In genomic region chr2:168455692-168456525, GRCh38 we compare ENCODE assay signal across 8 cellular contexts. TPM values are rescaled to one million over a fixed set of nuclear protein-coding genes. Genes with fewer than 3 reads are reported as not detected.
DNase-seq lines count a peak whose midpoint lies in the region; ATAC-seq, FAIRE-seq and TF ChIP-seq lines count a peak whose summit lies in the region.

Gene CERS6, plus strand, starts transcription at chr2:168456272. Its CDS starts 177 bp downstream, at chr2:168456449.

- peaks cover 3% of the 10 kb centered on the region; the same call in 1 of the 2 replicates for H3F3A ChIP-seq in PC-9 (ENCODE audit: insufficient read depth, low read depth)

- H3K4me3 Mint-ChIP-seq in activated T-helper 1 cell treated with anti-CD3 and anti-CD28 coated beads, Interleukin-12 subunit alpha, Interleukin-12 subunit beta, Interleukin-2, Interleukin-4 antibody, amounts not matched to agents 30 ng/mL and 10 ng/mL and 1 ng/mL, durations not matched to agents 14 hours and 24 hours and 36 hours = peak within 1 kb of the TSS; percentile 93
- H3K4me3 Mint-ChIP-seq in naive thymus-derived CD4-positive, alpha-beta T cell = peak within 1 kb of the TSS in 2 of 10 donors; percentile 87 to 99
- H3K4me3 Mint-ChIP-seq in stimulated activated effector memory CD8-positive, alpha-beta T cell treated with anti-CD3 and anti-CD28 coated beads, Interleukin-12 subunit alpha, Interleukin-12 subunit beta, amount 100 ng/mL, for 72 hours = no peak within 1 kb of the TSS

- TF ChIP-seq CTCF in PC-9 (conservative IDR thresholded peaks at IDR 0.05) = no peak
- no peak for TF ChIP-seq CTCF in fibroblast of lung (conservative IDR thresholded peaks at IDR 0.05 in 1 of 2, IDR thresholded peaks at IDR 0.05 in 1 of 2; ENCODE audit: low read depth in 1 of 2, low read length in 2 of 2)

- no peaks in the 10 kb centered on the region for H4K20me1 ChIP-seq in PC-9 (ENCODE audit: insufficient read depth)
- H4K20me1 ChIP-seq in fibroblast of lung (ENCODE audit: control insufficient read depth, extremely low read depth, insufficient read depth, low read length) = no peaks in the 10 kb centered on the region

- peak; percentile 92 for ATAC-seq in GM21390 (IDR thresholded peaks at IDR 0.05; ENCODE audit: unreplicated experiment)
- ATAC-seq in naive thymus-derived CD4-positive, alpha-beta T cell = peak; percentile 92
- ATAC-seq in stimulated activated effector memory CD8-positive, alpha-beta T cell treated with anti-CD3 and anti-CD28 coated beads, Interleukin-12 subunit alpha, Interleukin-12 subunit beta, amount 100 ng/mL, for 72 hours = peak; percentile 98

- H3K4me1 ChIP-seq in PC-9 (replicated peaks; ENCODE audit: insufficient read depth) = peaks cover 12% of the 10 kb centered on the region
- no peaks in the 10 kb centered on the region for H3K4me1 ChIP-seq in fibroblast of lung (ENCODE audit: control insufficient read depth, extremely low read depth, insufficient read depth, low read length)
- H3K4me1 ChIP-seq in naive thymus-derived CD4-positive, alpha-beta T cell (ENCODE audit: control insufficient read depth in 2 of 2, insufficient read depth in 2 of 2, low read length in 2 of 2) = peaks cover 0 to 23% of the 10 kb centered on the region in 2 donors

- H3K79me2 ChIP-seq in PC-9 (ENCODE audit: low read depth) = peaks cover 24% of the 10 kb centered on the region
- H3K79me2 ChIP-seq in fibroblast of lung (ENCODE audit: control insufficient read depth, insufficient read depth, low read length) = no peaks in the 10 kb centered on the region

- H3K27me3 ChIP-seq in PC-9 (ENCODE audit: insufficient read depth, low read depth) (no peaks in the 10 kb centered on the region), fibroblast of lung (ENCODE audit: control insufficient read depth, insufficient read depth, low read length) (no peaks in the 10 kb centered on the region)
- no peaks in the 10 kb centered on the region for H3K27me3 ChIP-seq in naive thymus-derived CD4-positive, alpha-beta T cell (ENCODE audit: control insufficient read depth in 2 of 2, insufficient read depth in 2 of 2, low read length in 2 of 2)

- peaks cover 9% of the 10 kb centered on the region for H3K36me3 Mint-ChIP-seq in activated T-helper 1 cell treated with anti-CD3 and anti-CD28 coated beads, Interleukin-12 subunit alpha, Interleukin-12 subunit beta, Interleukin-2, Interleukin-4 antibody, amounts not matched to agents 30 ng/mL and 10 ng/mL and 1 ng/mL, durations not matched to agents 14 hours and 24 hours and 36 hours (ENCODE audit: low read depth)
- H3K36me3 Mint-ChIP-seq in naive thymus-derived CD4-positive, alpha-beta T cell = peaks cover 0 to 7% (median 0%) of the 10 kb centered on the region in 5 donors
- no peaks in the 10 kb centered on the region for H3K36me3 Mint-ChIP-seq in stimulated activated effector memory CD8-positive, alpha-beta T cell treated with anti-CD3 and anti-CD28 coated beads, Interleukin-12 subunit alpha, Interleukin-12 subunit beta, amount 100 ng/mL, for 72 hours

- no peak within 1 kb of the TSS for H3K27ac ChIP-seq in PC-9
- peak within 1 kb of the TSS; percentile 46 for H3K27ac ChIP-seq in fibroblast of lung (ENCODE audit: insufficient read depth, low read length)
- H3K27ac ChIP-seq in naive thymus-derived CD4-positive, alpha-beta T cell (ENCODE audit: low read depth, low read length) = peak within 1 kb of the TSS; percentile 63

- H3K4me2 ChIP-seq in PC-9 (peak within 1 kb of the TSS; percentile 84), fibroblast of lung (ENCODE audit: extremely low read depth, insufficient read depth, low read length) (peak within 1 kb of the TSS; percentile 84)

- BruUV-seq in PC-9 (replicated peaks; lab: Mats Ljungman, UMichigan) = no TSS peak

- peaks cover 37% of the 10 kb centered on the region for H3K4me1 Mint-ChIP-seq in activated T-helper 1 cell treated with anti-CD3 and anti-CD28 coated beads, Interleukin-12 subunit alpha, Interleukin-12 subunit beta, Interleukin-2, Interleukin-4 antibody, amounts not matched to agents 30 ng/mL and 10 ng/mL and 1 ng/mL, durations not matched to agents 14 hours and 24 hours and 36 hours (ENCODE audit: low read depth)
- peaks cover 16 to 41% (median 34%) of the 10 kb centered on the region in 7 donors for H3K4me1 Mint-ChIP-seq in naive thymus-derived CD4-positive, alpha-beta T cell
- H3K4me1 Mint-ChIP-seq in stimulated activated effector memory CD8-positive, alpha-beta T cell treated with anti-CD3 and anti-CD28 coated beads, Interleukin-12 subunit alpha, Interleukin-12 subunit beta, amount 100 ng/mL, for 72 hours = peaks cover 11% of the 10 kb centered on the region

- POLR2A ChIA-PET in PC-9 (lab: Charles Lee; ENCODE audit: unreplicated experiment) = no interaction called here
- POLR2A ChIA-PET in naive thymus-derived CD4-positive, alpha-beta T cell (lab: Charles Lee) = interaction anchor here (0.5 to 4.6 kb wide), 7 partner anchors 9 to 1442 kb away, joined by 3 to 31 read pairs (median 3); no protein-coding TSS in a partner anchor

- H3K27me3 Mint-ChIP-seq in activated T-helper 1 cell treated with anti-CD3 and anti-CD28 coated beads, Interleukin-12 subunit alpha, Interleukin-12 subunit beta, Interleukin-2, Interleukin-4 antibody, amounts not matched to agents 30 ng/mL and 10 ng/mL and 1 ng/mL, durations not matched to agents 14 hours and 24 hours and 36 hours (ENCODE audit: insufficient read depth) = peaks cover 3% of the 10 kb centered on the region
- H3K27me3 Mint-ChIP-seq in naive thymus-derived CD4-positive, alpha-beta T cell = no peaks in the 10 kb centered on the region

- intact Hi-C loops in PC-9 (cut with micrococcal nuclease; ENCODE audit: unreplicated experiment) = loop anchor here (5.0 to 10.0 kb wide), 2 partner anchors 91 to 229 kb away; no protein-coding TSS in a partner anchor
- intact Hi-C loops in activated T-helper 1 cell treated with anti-CD3 and anti-CD28 coated beads, Interleukin-12 subunit alpha, Interleukin-12 subunit beta, Interleukin-2, Interleukin-4 antibody, amounts not matched to agents 30 ng/mL and 10 ng/mL and 1 ng/mL, durations not matched to agents 14 hours and 24 hours and 36 hours (cut with micrococcal nuclease) = loop anchor here (1.0 to 5.0 kb wide), 7 partner anchors 24 to 245 kb away; partner anchors contain the start of gene STK39
- intact Hi-C loops in naive thymus-derived CD4-positive, alpha-beta T cell (cut with micrococcal nuclease) = loop anchor here (1.0 to 10.0 kb wide), 13 partner anchors 24 to 1161 kb away; partner anchors contain the start of genes STK39 (in 2 of the 2), B3GALT1 (in 1 of the 2), LRP2 (in 1 of the 2) and SPC25 (in 1 of the 2)

- peak; percentile 63 for FAIRE-seq in HTR-8/SVneo (lab: Jason Lieb, UNC)

- peak within 1 kb of the TSS; percentile 76 for H3K9ac ChIP-seq in fibroblast of lung (ENCODE audit: insufficient read depth, low read length)

- H3K9me3 ChIP-seq in PC-9 (ENCODE audit: insufficient read depth, low read depth) (no peaks in the 10 kb centered on the region), fibroblast of lung (ENCODE audit: control insufficient read depth, insufficient read depth, low read depth, low read length) (no peaks in the 10 kb centered on the region)
- no peaks in the 10 kb centered on the region for H3K9me3 ChIP-seq in naive thymus-derived CD4-positive, alpha-beta T cell (ENCODE audit: control insufficient read depth in 2 of 3, low read length in 3 of 3)

- H3K9me3 Mint-ChIP-seq in activated T-helper 1 cell treated with anti-CD3 and anti-CD28 coated beads, Interleukin-12 subunit alpha, Interleukin-12 subunit beta, Interleukin-2, Interleukin-4 antibody, amounts not matched to agents 30 ng/mL and 10 ng/mL and 1 ng/mL, durations not matched to agents 14 hours and 24 hours and 36 hours = no peaks in the 10 kb centered on the region
- H3K9me3 Mint-ChIP-seq in naive thymus-derived CD4-positive, alpha-beta T cell = no peaks in the 10 kb centered on the region
- H3K9me3 Mint-ChIP-seq in stimulated activated effector memory CD8-positive, alpha-beta T cell treated with anti-CD3 and anti-CD28 coated beads, Interleukin-12 subunit alpha, Interleukin-12 subunit beta, amount 100 ng/mL, for 72 hours = no peaks in the 10 kb centered on the region

- DNase-seq in DMS 273 (lab: John Stamatoyannopoulos, UW; ENCODE audit: unreplicated experiment) = peak; percentile 98
- DNase-seq in HTR-8/SVneo (ENCODE audit: insufficient read length, low spot score) = peak; percentile 94
- peak; percentile 76 to 87 for DNase-seq in PC-9
- DNase-seq in activated T-helper 1 cell treated with anti-CD3 and anti-CD28 coated beads, Interleukin-12 subunit alpha, Interleukin-12 subunit beta, Interleukin-2, Interleukin-4 antibody, amounts not matched to agents 30 ng/mL and 10 ng/mL and 1 ng/mL, durations not matched to agents 14 hours and 24 hours and 36 hours (ENCODE audit: low spot score) = peak; percentile 85
- peak; percentile 93 to 97 for DNase-seq in fibroblast of lung (ENCODE audit: low read depth in 2 of 2)
- peak; percentile 47 to 88 (median 62) for DNase-seq in naive thymus-derived CD4-positive, alpha-beta T cell
- peak; percentile 73 to 85 for DNase-seq in stimulated activated effector memory CD8-positive, alpha-beta T cell treated with anti-CD3 and anti-CD28 coated beads, Interleukin-12 subunit alpha, Interleukin-12 subunit beta, amount 100 ng/mL, for 72 hours (ENCODE audit: low spot score in 2 of 2)

- peak within 1 kb of the TSS; percentile 80 for H3K27ac Mint-ChIP-seq in activated T-helper 1 cell treated with anti-CD3 and anti-CD28 coated beads, Interleukin-12 subunit alpha, Interleukin-12 subunit beta, Interleukin-2, Interleukin-4 antibody, amounts not matched to agents 30 ng/mL and 10 ng/mL and 1 ng/mL, durations not matched to agents 14 hours and 24 hours and 36 hours
- peak within 1 kb of the TSS in 8 of 9 donors; percentile 63 to 81 (median 70) for H3K27ac Mint-ChIP-seq in naive thymus-derived CD4-positive, alpha-beta T cell
- H3K27ac Mint-ChIP-seq in stimulated activated effector memory CD8-positive, alpha-beta T cell treated with anti-CD3 and anti-CD28 coated beads, Interleukin-12 subunit alpha, Interleukin-12 subunit beta, amount 100 ng/mL, for 72 hours = no peak within 1 kb of the TSS

- H2AFZ ChIP-seq in PC-9 (peak within 1 kb of the TSS; percentile 91), fibroblast of lung (ENCODE audit: low read length) (peak within 1 kb of the TSS; percentile 93)

- no peaks in the 10 kb centered on the region for H3K9me2 ChIP-seq in PC-9 (ENCODE audit: insufficient read depth)

- CTCF ChIA-PET in PC-9 (lab: Charles Lee) = interaction anchor here (0.7 kb wide), 1 partner anchor 233 kb away, joined by 4 read pairs; no protein-coding TSS in a partner anchor
- CTCF ChIA-PET in naive thymus-derived CD4-positive, alpha-beta T cell (lab: Charles Lee) = interaction anchor here (1.1 to 1.6 kb wide), 2 partner anchors 9 to 109 kb away, joined by 3 read pairs; no protein-coding TSS in a partner anchor

- H3K4me3 ChIP-seq in PC-9 = peak within 1 kb of the TSS; percentile 88
- peak within 1 kb of the TSS; percentile 77 to 93 (median 88) for H3K4me3 ChIP-seq in fibroblast of lung (replicated peaks in 1 of 4; ENCODE audit: control extremely low read depth in 1 of 4, insufficient read depth in 1 of 4, low read depth in 3 of 4, low read length in 4 of 4)
- H3K4me3 ChIP-seq in naive thymus-derived CD4-positive, alpha-beta T cell (ENCODE audit: low read length) = peak within 1 kb of the TSS; percentile 59

- H3K36me3 ChIP-seq in PC-9 (ENCODE audit: low read depth) (no peaks in the 10 kb centered on the region), fibroblast of lung (ENCODE audit: control insufficient read depth, insufficient read depth, low read length) (no peaks in the 10 kb centered on the region)
- peaks cover 0 to 6% (median 0%) of the 10 kb centered on the region in 3 experiments for H3K36me3 ChIP-seq in naive thymus-derived CD4-positive, alpha-beta T cell (ENCODE audit: control insufficient read depth in 2 of 3, insufficient read depth in 3 of 3, low read length in 3 of 3)

RNA-seq across cellular contexts. Expression of gene CERS6, which starts in this region (rescaled TPM):
- total RNA-seq in PC-9 (2021) (7.5 and 8.3 TPM in 2 replicates), fibroblast of lung (13.9 and 16.5 TPM in 2 replicates)
- total RNA-seq in activated T-helper 1 cell treated with anti-CD3 and anti-CD28 coated beads, Interleukin-12 subunit alpha, Interleukin-12 subunit beta, Interleukin-2, Interleukin-4 antibody, amounts not matched to agents 30 ng/mL and 10 ng/mL and 1 ng/mL, durations not matched to agents 14 hours and 24 hours and 36 hours = 27.0 and 27.1 TPM in 2 replicates
- 6.3 and 7.2 TPM in 2 replicates for polyA plus RNA-seq in fibroblast of lung
- polyA plus RNA-seq in fibroblast of lung (2012) = 5.2 and 6.7 TPM in 2 replicates
- 3.8 and 4.9 TPM in 2 replicates for polyA minus RNA-seq in fibroblast of lung (ENCODE audit: low replicate concordance)
- 10 to 100 TPM; 17.3 to 28.4 (median 20.9) TPM for total RNA-seq in naive thymus-derived CD4-positive, alpha-beta T cell
- polyA plus RNA-seq in naive thymus-derived CD4-positive, alpha-beta T cell = 10 to 100 TPM in 1 of 2 donors, 1 to 10 TPM in 1; 9.1 to 15.4 TPM
